ENCODE assay signal across 8 cellular contexts in genomic region chr7:28853834-28854749, GRCh38.
DNase-seq lines count a peak whose midpoint lies in the region; ATAC-seq and TF ChIP-seq lines count a peak whose summit lies in the region.

No MANE protein-coding gene starts in this region.

- H3K4me1 ChIP-seq in OCI-LY1 (ENCODE audit: insufficient read depth, low read length, severe bottlenecking) (peaks cover 12% of the 10 kb centered on the region), fibroblast of lung (ENCODE audit: control insufficient read depth, extremely low read depth, insufficient read depth, low read length) (peaks cover 3% of the 10 kb centered on the region)
- H3K4me1 ChIP-seq in naive thymus-derived CD4-positive, alpha-beta T cell (ENCODE audit: control insufficient read depth in 2 of 2, insufficient read depth in 2 of 2, low read length in 2 of 2), result no peaks in the 10 kb centered on the region

- no peak overlapping the region for H3K27ac ChIP-seq in OCI-LY1 (ENCODE audit: low read depth, low read length, poor library complexity, severe bottlenecking)
- no peak overlapping the region for H3K27ac ChIP-seq in fibroblast of lung (ENCODE audit: insufficient read depth, low read length)
- no peak overlapping the region for H3K27ac ChIP-seq in naive thymus-derived CD4-positive, alpha-beta T cell (ENCODE audit: low read depth, low read length)

- POLR2A ChIA-PET in naive thymus-derived CD4-positive, alpha-beta T cell (lab: Charles Lee), result no interaction called here

- H3K9me2 ChIP-seq in OCI-LY1 (ENCODE audit: low read depth, low read length), result no peaks in the 10 kb centered on the region

- H3K4me2 ChIP-seq in OCI-LY1 (ENCODE audit: low read length), result peak overlapping the region; percentile 80
- peak overlapping the region; percentile 83 for H3K4me2 ChIP-seq in fibroblast of lung (ENCODE audit: extremely low read depth, insufficient read depth, low read length)

- H3K4me3 Mint-ChIP-seq in naive thymus-derived CD4-positive, alpha-beta T cell, result peak overlapping the region; percentile 67 to 90 (median 82)
- H3K4me3 Mint-ChIP-seq in stimulated activated memory B cell treated with anti-CD40 and anti-IgM and Interleukin-4, amounts not matched to agents 10 μg/mL and 1 μg/mL and 100 μg/mL, for 72 hours, result peak overlapping the region; percentile 89

- H3K79me2 ChIP-seq in OCI-LY1 (ENCODE audit: insufficient read depth, low read length) (no peaks in the 10 kb centered on the region), fibroblast of lung (ENCODE audit: control insufficient read depth, insufficient read depth, low read length) (no peaks in the 10 kb centered on the region)

- H3K36me3 ChIP-seq in OCI-LY1 (ENCODE audit: insufficient read depth, low read length), result no peaks in the 10 kb centered on the region
- H3K36me3 ChIP-seq in fibroblast of lung (ENCODE audit: control insufficient read depth, insufficient read depth, low read length), result no peaks in the 10 kb centered on the region
- H3K36me3 ChIP-seq in naive thymus-derived CD4-positive, alpha-beta T cell (ENCODE audit: control insufficient read depth in 2 of 3, insufficient read depth in 3 of 3, low read length in 3 of 3), result no peaks in the 10 kb centered on the region

- H3K36me3 Mint-ChIP-seq in naive thymus-derived CD4-positive, alpha-beta T cell, result peaks cover 0 to 3% (median 0%) of the 10 kb centered on the region in 5 donors
- no peaks in the 10 kb centered on the region for H3K36me3 Mint-ChIP-seq in stimulated activated memory B cell treated with anti-CD40 and anti-IgM and Interleukin-4, amounts not matched to agents 10 μg/mL and 1 μg/mL and 100 μg/mL, for 72 hours

- CTCF ChIA-PET in naive thymus-derived CD4-positive, alpha-beta T cell (lab: Charles Lee), result no interaction called here

- H3F3A ChIP-seq in OCI-LY1 (ENCODE audit: insufficient read depth, low read length), result no peaks in the 10 kb centered on the region

- H3K27ac Mint-ChIP-seq in naive thymus-derived CD4-positive, alpha-beta T cell, result peak overlapping the region in 1 of 9 donors; percentile 41
- H3K27ac Mint-ChIP-seq in stimulated activated memory B cell treated with anti-CD40 and anti-IgM and Interleukin-4, amounts not matched to agents 10 μg/mL and 1 μg/mL and 100 μg/mL, for 72 hours, result peak overlapping the region; percentile 80

- H3K4me1 Mint-ChIP-seq in naive thymus-derived CD4-positive, alpha-beta T cell, result peaks cover 6 to 12% (median 11%) of the 10 kb centered on the region in 7 donors
- peaks cover 16% of the 10 kb centered on the region for H3K4me1 Mint-ChIP-seq in stimulated activated memory B cell treated with anti-CD40 and anti-IgM and Interleukin-4, amounts not matched to agents 10 μg/mL and 1 μg/mL and 100 μg/mL, for 72 hours

- H3K27me3 ChIP-seq in OCI-LY1 (ENCODE audit: insufficient read depth, low read length), result no peaks in the 10 kb centered on the region
- H3K27me3 ChIP-seq in fibroblast of lung (ENCODE audit: control insufficient read depth, insufficient read depth, low read length), result no peaks in the 10 kb centered on the region
- peaks cover 0 to 11% of the 10 kb centered on the region in 2 donors for H3K27me3 ChIP-seq in naive thymus-derived CD4-positive, alpha-beta T cell (ENCODE audit: control insufficient read depth in 2 of 2, insufficient read depth in 2 of 2, low read length in 2 of 2)

- peak overlapping the region; percentile 44; the same call in 1 of the 2 replicates for H2AFZ ChIP-seq in OCI-LY1 (ENCODE audit: low read length)
- peak overlapping the region; percentile 79 for H2AFZ ChIP-seq in fibroblast of lung (ENCODE audit: low read length)

- peaks cover 51 to 71% (median 68%) of the 10 kb centered on the region in 5 donors for H3K27me3 Mint-ChIP-seq in naive thymus-derived CD4-positive, alpha-beta T cell
- peaks cover 28% of the 10 kb centered on the region for H3K27me3 Mint-ChIP-seq in stimulated activated memory B cell treated with anti-CD40 and anti-IgM and Interleukin-4, amounts not matched to agents 10 μg/mL and 1 μg/mL and 100 μg/mL, for 72 hours

- peaks cover 0 to 4% (median 0%) of the 10 kb centered on the region in 11 donors for H3K9me3 Mint-ChIP-seq in naive thymus-derived CD4-positive, alpha-beta T cell
- H3K9me3 Mint-ChIP-seq in stimulated activated memory B cell treated with anti-CD40 and anti-IgM and Interleukin-4, amounts not matched to agents 10 μg/mL and 1 μg/mL and 100 μg/mL, for 72 hours, result no peaks in the 10 kb centered on the region

- ATAC-seq in naive thymus-derived CD4-positive, alpha-beta T cell, result peak; percentile 92
- peak; percentile 98 for ATAC-seq in stimulated activated memory B cell treated with anti-CD40 and anti-IgM and Interleukin-4, amounts not matched to agents 10 μg/mL and 1 μg/mL and 100 μg/mL, for 72 hours

- intact Hi-C loops in naive thymus-derived CD4-positive, alpha-beta T cell (cut with micrococcal nuclease), result loop anchor here (1.0 to 10.0 kb wide), 4 partner anchors 465 to 1659 kb away; no protein-coding TSS in a partner anchor

- TF ChIP-seq CTCF in GM20000 (IDR thresholded peaks at IDR 0.05; ENCODE audit: extremely low read depth, missing control alignments), result peak; percentile 65
- TF ChIP-seq CTCF in OCI-LY1 (IDR thresholded peaks at IDR 0.05; ENCODE audit: low read length), result peak; percentile 97
- TF ChIP-seq CTCF in fibroblast of lung (conservative IDR thresholded peaks at IDR 0.05 in 1 of 2, IDR thresholded peaks at IDR 0.05 in 1 of 2; ENCODE audit: low read depth in 1 of 2, low read length in 2 of 2), result peak; percentile 81 to 92

- H3K9ac ChIP-seq in OCI-LY1 (ENCODE audit: low read length) (peak overlapping the region; percentile 35; the same call in 1 of the 2 replicates), fibroblast of lung (ENCODE audit: insufficient read depth, low read length) (no peak overlapping the region)

- H3K9me3 ChIP-seq in OCI-LY1 (ENCODE audit: low read length) (no peaks in the 10 kb centered on the region), fibroblast of lung (ENCODE audit: control insufficient read depth, insufficient read depth, low read depth, low read length) (no peaks in the 10 kb centered on the region)
- no peaks in the 10 kb centered on the region for H3K9me3 ChIP-seq in naive thymus-derived CD4-positive, alpha-beta T cell (ENCODE audit: control insufficient read depth in 2 of 3, low read length in 3 of 3)

- H3K4me3 ChIP-seq in OCI-LY1 (ENCODE audit: low read depth, low read length, poor library complexity, severe bottlenecking) (peak overlapping the region; percentile 58), fibroblast of lung (replicated peaks in 1 of 4; ENCODE audit: control extremely low read depth in 1 of 4, insufficient read depth in 1 of 4, low read depth in 3 of 4, low read length in 4 of 4) (peak overlapping the region; percentile 53 to 65 (median 62))
- H3K4me3 ChIP-seq in naive thymus-derived CD4-positive, alpha-beta T cell (ENCODE audit: low read length), result no peak overlapping the region

- DNase-seq in COR-L47 (lab: John Stamatoyannopoulos, UW), result peak; percentile 60
- peak; percentile 90 for DNase-seq in GM20000 (ENCODE audit: low spot score)
- peak; percentile 56 for DNase-seq in HS-5 (ENCODE audit: low read depth)
- DNase-seq in activated T-cell treated with anti-CD3 and anti-CD28 coated beads for 48 hours (ENCODE audit: low read depth), result peak; percentile 77
- peak; percentile 52 to 55 for DNase-seq in fibroblast of lung (ENCODE audit: low read depth in 2 of 2)
- DNase-seq in naive thymus-derived CD4-positive, alpha-beta T cell, result peak; percentile 20 to 77 (median 56)

- no peaks in the 10 kb centered on the region for H4K20me1 ChIP-seq in OCI-LY1 (ENCODE audit: insufficient read depth, low read length)
- no peaks in the 10 kb centered on the region for H4K20me1 ChIP-seq in fibroblast of lung (ENCODE audit: control insufficient read depth, extremely low read depth, insufficient read depth, low read length)
